ENCODE assay signal across 8 cellular contexts in the genomic region with DNA sequence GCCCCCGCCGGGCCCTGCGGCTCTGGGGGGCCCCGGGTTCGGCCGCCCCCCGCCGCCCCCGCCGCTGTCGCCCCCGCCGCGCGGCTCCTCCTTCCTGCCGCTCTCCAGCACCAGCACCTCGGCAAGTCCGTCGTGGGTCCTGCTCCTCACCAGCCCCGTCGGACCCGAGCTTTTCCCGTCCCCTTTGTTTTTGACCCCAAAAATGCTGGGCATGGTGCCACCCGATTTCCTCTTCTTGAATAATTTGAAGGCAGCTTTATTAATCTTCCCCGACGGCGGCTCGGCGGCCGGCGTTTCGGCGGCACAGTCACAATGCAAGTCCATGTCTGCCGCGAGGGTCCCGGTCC. TPM values are rescaled to one million over a fixed set of nuclear protein-coding genes. Genes with fewer than 3 reads are reported as not detected.
A peak's percentile ranks its signal among the peaks of the same experiment; 100 is the strongest.
DNase-seq lines count a peak whose midpoint lies in the region; ATAC-seq and TF ChIP-seq lines count a peak whose summit lies in the region.

No MANE protein-coding gene starts in this region.

- 3% methylated on average over 17 of the region's 36 CpGs for WGBS in esophagus muscularis mucosa

- H3K9me3 ChIP-seq in SK-N-MC (ENCODE audit: low read depth, low read length): no peaks in the 10 kb centered on the region
- no peaks in the 10 kb centered on the region for H3K9me3 ChIP-seq in esophagus muscularis mucosa
- no peaks in the 10 kb centered on the region for H3K9me3 ChIP-seq in PC-3 (ENCODE audit: low read length)

- no peak overlapping the region for H3K4me2 ChIP-seq in PC-3 (ENCODE audit: low read length)

- H3K9me2 ChIP-seq in PC-3 (replicated peaks; ENCODE audit: low read length): no peaks in the 10 kb centered on the region

- ATAC-seq in PC-3: no peak

- no peak for DNase-seq in SK-N-MC (ENCODE audit: low read depth, low spot score)
- DNase-seq in esophagus muscularis mucosa (ENCODE audit: extremely low spot score): no peak
- DNase-seq in retinal pigment epithelial cell (ENCODE audit: low read depth): no peak
- no peak for DNase-seq in GM03348 (ENCODE audit: low spot score)
- DNase-seq in PC-3: no peak
- no peak for DNase-seq in KG1 (lab: John Stamatoyannopoulos, UW)
- no peak for DNase-seq in NCI-H774 (lab: John Stamatoyannopoulos, UW)

- no peaks in the 10 kb centered on the region for H3K79me2 ChIP-seq in PC-3 (ENCODE audit: low read length)

- H3K4me1 ChIP-seq in esophagus muscularis mucosa (peaks cover 0 to 19% (median 16%) of the 10 kb centered on the region in 4 donors), PC-3 (ENCODE audit: insufficient read depth, low read length) (no peaks in the 10 kb centered on the region)

- no TSS peak for BruUV-seq in PC-3 (replicated peaks; lab: Mats Ljungman, UMichigan)

- no peak for TF ChIP-seq POLR2A in esophagus muscularis mucosa (IDR thresholded peaks at IDR 0.05; ENCODE audit: low read depth)

- no peak overlapping the region for H2AFZ ChIP-seq in PC-3 (ENCODE audit: low read length)

- intact Hi-C loops in esophagus muscularis mucosa (cut with DNase I) (no loop called here), PC-3 (cut with micrococcal nuclease) (no loop called here)

- H3K27ac ChIP-seq in SK-N-MC: peak overlapping the region; percentile 100
- no peak overlapping the region for H3K27ac ChIP-seq in esophagus muscularis mucosa (replicated peaks in 1 of 4)
- H3K27ac ChIP-seq in PC-3 (ENCODE audit: low read length): no peak overlapping the region

- H3K36me3 ChIP-seq in SK-N-MC (ENCODE audit: insufficient read depth, low read length) (peaks cover 43% of the 10 kb centered on the region), esophagus muscularis mucosa (no peaks in the 10 kb centered on the region), PC-3 (ENCODE audit: low read depth, low read length) (no peaks in the 10 kb centered on the region)

- POLR2A ChIA-PET in PC-3 (lab: Charles Lee; ENCODE audit: unreplicated experiment): no interaction called here

- peaks cover 0 to 78% (median 29%) of the 10 kb centered on the region in 4 donors for H3K27me3 ChIP-seq in esophagus muscularis mucosa
- peaks cover 77% of the 10 kb centered on the region for H3K27me3 ChIP-seq in PC-3 (ENCODE audit: low read length)

- no peaks in the 10 kb centered on the region for H4K20me1 ChIP-seq in PC-3 (ENCODE audit: low read length)

- no peaks in the 10 kb centered on the region for H3F3A ChIP-seq in PC-3 (ENCODE audit: low read length, unreplicated experiment)

- CTCF ChIA-PET in PC-3 (lab: Charles Lee): no interaction called here

- H3K9ac ChIP-seq in SK-N-MC (ENCODE audit: insufficient read length) (peak overlapping the region; percentile 98), PC-3 (ENCODE audit: low read length) (no peak overlapping the region)

- TF ChIP-seq EP300 in esophagus muscularis mucosa (IDR thresholded peaks at IDR 0.05): no peak

- TF ChIP-seq CTCF in GM12875 (IDR thresholded peaks at IDR 0.05; ENCODE audit: borderline replicate concordance, insufficient read depth, low read depth, low read length) (no peak), esophagus muscularis mucosa (IDR thresholded peaks at IDR 0.05) (no peak), retinal pigment epithelial cell (conservative IDR thresholded peaks at IDR 0.05; ENCODE audit: low read depth, low read length) (no peak), PC-3 (conservative IDR thresholded peaks at IDR 0.05; ENCODE audit: low read depth, low read length) (no peak)

- peak overlapping the region; percentile 51 for H3K4me3 ChIP-seq in GM12875 (ENCODE audit: low read depth, low read length)
- peak overlapping the region; percentile 85 for H3K4me3 ChIP-seq in SK-N-MC
- peak overlapping the region; percentile 37 to 52 (median 44) for H3K4me3 ChIP-seq in esophagus muscularis mucosa
- peak overlapping the region; percentile 34 for H3K4me3 ChIP-seq in retinal pigment epithelial cell (ENCODE audit: low read length)
- H3K4me3 ChIP-seq in PC-3 (ENCODE audit: low read length): no peak overlapping the region

RNA-seq across cellular contexts. Expression of a gene that starts 0.9 kb away (rescaled TPM):
- total RNA-seq in esophagus muscularis mucosa: under 1 TPM in 2 of 4 donors, not detected in 2; under 0.01 to 0.17 TPM
- total RNA-seq in PC-3 (2014; rRNA removed): not detected in 2 replicates
